20 cellular contexts compared by ENCODE assay signal in the genomic region with DNA sequence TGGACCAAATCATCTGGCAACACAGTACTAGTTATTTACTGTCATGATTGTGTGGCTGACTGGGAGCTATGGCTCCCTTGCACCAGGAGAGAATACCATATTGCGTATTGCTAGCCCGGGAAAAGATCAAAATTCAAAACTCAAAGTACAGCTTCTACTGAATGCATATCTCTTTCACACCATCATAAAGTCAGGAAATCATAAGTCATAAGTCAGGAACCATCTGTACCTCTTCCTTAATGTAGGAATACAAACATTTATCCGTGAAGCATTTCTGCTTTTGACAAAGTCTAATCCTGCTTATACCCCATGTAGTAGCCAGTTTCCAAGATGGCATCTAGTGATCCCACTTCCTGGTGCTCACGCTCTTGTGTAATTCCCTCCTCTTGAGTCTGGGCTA. TPM values are rescaled to one million over a fixed set of nuclear protein-coding genes. Genes with fewer than 3 reads are reported as not detected.
DNase-seq lines count a peak whose midpoint lies in the region; ATAC-seq, FAIRE-seq and TF ChIP-seq lines count a peak whose summit lies in the region.
"Had no signal": no experiment of that assay in that cellular context is flagged by ENCODE, and none has a peak within 500 bp of the region (broad histone marks: within the 10 kb centered on the region; RNA-seq: fewer than 3 reads in every experiment).

No MANE protein-coding gene starts in this region.

- H3K4me3 Mint-ChIP-seq in memory B cell, result no peak overlapping the region
- H3K4me3 Mint-ChIP-seq in CD14-positive monocyte, result no peak overlapping the region

- TF ChIP-seq POLR2A in GM12878 (IDR thresholded peaks at IDR 0.05; ENCODE audit: low read depth, low read length) (no peak), thyroid gland (IDR thresholded peaks at IDR 0.05) (no peak)

- SMC1A ChIA-PET in GM12878 (lab: Charles Lee; ENCODE audit: uncharacterized antibody, unreplicated experiment), result interaction anchor here (0.6 to 20.9 kb wide), 12 partner anchors 13 to 735 kb away, joined by 3 to 516 read pairs (median 7); no protein-coding TSS in a partner anchor

- H3K4me3 ChIP-seq in DND-41 (ENCODE audit: low read depth in 1 of 2, low read length in 2 of 2), result no peak overlapping the region
- no peak overlapping the region for H3K4me3 ChIP-seq in GM12878
- H3K4me3 ChIP-seq in thyroid gland (replicated peaks in 1 of 3), result no peak overlapping the region
- H3K4me3 ChIP-seq: HAP-1 had no signal

- CTCF ChIA-PET in GM12878 (lab: Yijun Ruan, JAX), result interaction anchor here (1.3 to 22.6 kb wide), 15 partner anchors 9 to 735 kb away, joined by 3 to 704 read pairs (median 13); no protein-coding TSS in a partner anchor

- no peak for TF ChIP-seq CTCF in DND-41 (IDR thresholded peaks at IDR 0.05; ENCODE audit: borderline replicate concordance, extremely low read depth, low read length, poor library complexity, severe bottlenecking)
- TF ChIP-seq CTCF in GM12878 (IDR thresholded peaks at IDR 0.05 in 2 of 3, conservative IDR thresholded peaks at IDR 0.05 in 1 of 3; ENCODE audit: control insufficient read depth in 2 of 3, extremely low read depth in 1 of 3, insufficient read depth in 1 of 3, low read depth in 3 of 3, low read length in 3 of 3), result no peak
- no peak for TF ChIP-seq CTCF in thyroid gland (IDR thresholded peaks at IDR 0.05)
- TF ChIP-seq CTCF in CD14-positive monocyte (IDR thresholded peaks at IDR 0.05), result no peak

- RAD21 ChIA-PET in GM12878 (lab: Charles Lee; ENCODE audit: unreplicated experiment), result interaction anchor here (1.0 to 18.3 kb wide), 6 partner anchors 16 to 348 kb away, joined by 3 to 340 read pairs (median 22); no protein-coding TSS in a partner anchor

- intact Hi-C loops in GM12878 (cut with micrococcal nuclease; ENCODE audit: unreplicated experiment), result no loop called here
- intact Hi-C loops in thyroid gland (cut with DNase I), result no loop called here
- intact Hi-C loops in CD14-positive monocyte (cut with micrococcal nuclease), result loop anchor here in 1 of 2 donors (10.0 kb wide), 2 partner anchors 59 to 461 kb away; a partner anchor contains a TSS

- H3K27me3 ChIP-seq in DND-41 (ENCODE audit: insufficient read depth, low read length, poor library complexity) (no peaks in the 10 kb centered on the region), GM12878 (replicated peaks in 1 of 2; ENCODE audit: control insufficient read depth in 2 of 2, insufficient read depth in 2 of 2, low read length in 1 of 2) (no peaks in the 10 kb centered on the region), thyroid gland (no peaks in the 10 kb centered on the region)

- BruUV-seq in GM12878 (replicated peaks; lab: Mats Ljungman, UMichigan), result no TSS peak

- no peak for TF ChIP-seq RAD21 in GM12878 (IDR thresholded peaks at IDR 0.05; ENCODE audit: insufficient read depth, low read depth, low read length)

- H3K79me2 ChIP-seq in DND-41 (ENCODE audit: insufficient read depth, low read length), result peaks cover 6% of the 10 kb centered on the region
- H3K79me2 ChIP-seq in GM12878 (ENCODE audit: control insufficient read depth, insufficient read depth, low read length), result peaks cover 29% of the 10 kb centered on the region

- ATAC-seq in DND-41 (ENCODE audit: insufficient read depth, low read depth) (no peak), GM12878 (no peak), memory B cell (ENCODE audit: low read depth) (no peak), HG02973 (IDR thresholded peaks at IDR 0.05; ENCODE audit: unreplicated experiment) (no peak)
- ATAC-seq: SK-N-SH treated with all-trans-retinoic acid at 6 μM for 48 hours had no signal

- H3K27ac Mint-ChIP-seq in memory B cell (peak overlapping the region; percentile 12), CD14-positive monocyte (no peak overlapping the region)
- H3K27ac Mint-ChIP-seq: IgD-negative memory B cell had no signal

- H3K27me3 Mint-ChIP-seq in memory B cell (no peaks in the 10 kb centered on the region), CD14-positive monocyte (ENCODE audit: low read depth in 3 of 3) (no peaks in the 10 kb centered on the region)
- H3K27me3 Mint-ChIP-seq: IgD-negative memory B cell had no signal

- no peak overlapping the region for H3K9ac ChIP-seq in DND-41 (ENCODE audit: low read depth, low read length)
- H3K9ac ChIP-seq in GM12878 (ENCODE audit: control insufficient read depth, insufficient read depth, low read length), result no peak overlapping the region

- H4K20me1 ChIP-seq in DND-41 (ENCODE audit: insufficient read depth, low read length) (no peaks in the 10 kb centered on the region), GM12878 (ENCODE audit: control insufficient read depth, insufficient read depth) (no peaks in the 10 kb centered on the region)

- H3K9me3 ChIP-seq in DND-41 (ENCODE audit: insufficient read depth, low read length, severe bottlenecking) (no peaks in the 10 kb centered on the region), GM12878 (replicated peaks; ENCODE audit: control insufficient read depth, insufficient read depth, low read length) (no peaks in the 10 kb centered on the region), thyroid gland (no peaks in the 10 kb centered on the region)
- H3K9me3 ChIP-seq: HAP-1 had no signal

- no peak overlapping the region for H3K27ac ChIP-seq in DND-41 (ENCODE audit: low read length)
- H3K27ac ChIP-seq in GM12878 (ENCODE audit: control insufficient read depth, insufficient read depth), result no peak overlapping the region
- peak overlapping the region in 2 of 3 donors; percentile 19 to 82 for H3K27ac ChIP-seq in thyroid gland
- H3K27ac ChIP-seq: HL-60 had no signal

- WGBS in GM12878 (ENCODE audit: insufficient coverage, insufficient replicate concordance, low lambda C conversion rate, missing lambda C conversion rate), result 100% methylated on average over 4 of the region's 4 CpGs
- WGBS in thyroid gland, 2 donors, result 88 to 90% methylated on average over 4 of the region's 4 CpGs

- H3K4me1 Mint-ChIP-seq in memory B cell (peaks cover 20% of the 10 kb centered on the region), CD14-positive monocyte (peaks cover 38% of the 10 kb centered on the region)

- no peaks in the 10 kb centered on the region for H3K36me3 Mint-ChIP-seq in memory B cell
- H3K36me3 Mint-ChIP-seq in CD14-positive monocyte, result peaks cover 1 to 5% of the 10 kb centered on the region in 2 donors

- DNase-seq in DND-41 (no peak), GM12878 (ENCODE audit: low read depth, low spot score) (no peak), memory B cell (ENCODE audit: low spot score in 2 of 2) (no peak), thyroid gland (no peak), NCI-H446 (lab: John Stamatoyannopoulos, UW) (no peak), CD14-positive monocyte (ENCODE audit: low spot score) (no peak)
- DNase-seq: Calu3, DMS53, NCI-H1930, NCI-H2171, NCI-H510A, NCI-H774, Right ventricle myocardium superior had no signal

- POLR2A ChIA-PET in GM12878 (lab: Charles Lee), result no interaction called here

- peaks cover 32% of the 10 kb centered on the region for H3K4me1 ChIP-seq in DND-41 (ENCODE audit: insufficient read depth, low read length)
- no peaks in the 10 kb centered on the region; the same call in 1 of the 2 replicates for H3K4me1 ChIP-seq in GM12878 (ENCODE audit: control insufficient read depth, insufficient read depth, low read length)
- H3K4me1 ChIP-seq in thyroid gland, result peaks cover 6 to 24% of the 10 kb centered on the region in 2 donors

- H2AFZ ChIP-seq in DND-41 (ENCODE audit: low read depth, low read length), result peak overlapping the region; percentile 37; the same call in 1 of the 2 replicates
- H2AFZ ChIP-seq in GM12878 (ENCODE audit: control insufficient read depth, low read depth, low read length), result peak overlapping the region; percentile 59

- no peaks in the 10 kb centered on the region for H3K9me3 Mint-ChIP-seq in memory B cell
- H3K9me3 Mint-ChIP-seq in CD14-positive monocyte, result no peaks in the 10 kb centered on the region
- H3K9me3 Mint-ChIP-seq: IgD-negative memory B cell had no signal

- H3K36me3 ChIP-seq in DND-41 (ENCODE audit: insufficient read depth, low read length), result no peaks in the 10 kb centered on the region; the same call in 1 of the 2 replicates
- no peaks in the 10 kb centered on the region for H3K36me3 ChIP-seq in GM12878 (ENCODE audit: control insufficient read depth in 2 of 2, insufficient read depth in 2 of 2, low read length in 1 of 2)
- H3K36me3 ChIP-seq in thyroid gland, result no peaks in the 10 kb centered on the region
- H3K36me3 ChIP-seq: HAP-1 had no signal

- TF ChIP-seq EP300 in GM12878 (IDR thresholded peaks at IDR 0.05; ENCODE audit: borderline replicate concordance in 1 of 2, control insufficient read depth in 1 of 2, low read depth in 2 of 2, low read length in 2 of 2), result no peak

- H3K4me2 ChIP-seq in DND-41 (ENCODE audit: insufficient read depth, low read length), result no peak overlapping the region
- no peak overlapping the region for H3K4me2 ChIP-seq in GM12878 (ENCODE audit: control insufficient read depth, insufficient read depth)

- in situ Hi-C loops in GM12878 (cut with MboI), result loop anchor here (5.0 kb wide), 1 partner anchor 733 kb away; no protein-coding TSS in a partner anchor

- no peak for FAIRE-seq in GM12878 (lab: Jason Lieb, UNC)
- FAIRE-seq: HTR-8/SVneo, RCC 7860 had no signal

RNA-seq across cellular contexts. Expression of a gene that starts 2.2 kb away (rescaled TPM):
- 131 and 139 TPM in 2 replicates for total RNA-seq in GM12878 (2013; cell fraction: nucleolus; rRNA removed)
- total RNA-seq in GM12878 (2014; rRNA removed) (13.3 and 16.7 TPM in 2 replicates), GM12878 (2014; rRNA removed; fragmentation: Illumina TruSeq; extraction: Trizol) (17.9 and 18.0 TPM in 2 replicates), GM12878 (2021) (65.2 and 67.1 TPM in 2 replicates), thyroid gland (100 to 1,000 TPM in 2 of 4 donors, 10 to 100 TPM in 2; 86.1 to 143 (median 103) TPM)
- 21.3 TPM for polyA plus RNA-seq in GM12878 (2011; ENCODE audit: low read depth)
- polyA plus RNA-seq in GM12878 (2011; rRNA removed) (21.5 and 34.9 TPM in 2 replicates), GM12878 (2014; fragmentation: Illumina TruSeq; extraction: Trizol) (34.5 and 38.4 TPM in 2 replicates), GM12878 (2014; fragmentation: Nextera tagmentation; extraction: Ambion mirVana) (1 to 10 TPM; 6.4 to 8.1 TPM), GM12878 (2014; rRNA removed) (21.8 and 29.4 TPM in 2 replicates), GM12878 (2016; fragmentation: Nextera tagmentation; extraction: Ambion mirVana) (10 to 100 TPM; 30.5 to 37.1 TPM), CD14-positive monocyte (10 to 100 TPM in 1 of 2 donors, 1 to 10 TPM in 1; 6.9 to 11.9 TPM)
- polyA plus RNA-seq in GM12878 (2011; cell fraction: cytosol; rRNA removed), result 25.6 and 30.7 TPM in 2 replicates
- polyA plus RNA-seq in GM12878 (2011; cell fraction: nucleus; rRNA removed), result 27.1 and 30.9 TPM in 2 replicates
- 26.7 and 29.0 TPM in 2 replicates for polyA plus RNA-seq in GM12878 (2012)
- polyA minus RNA-seq in GM12878 (2011; rRNA and poly(A)+ RNA removed), result 43.1 and 49.2 TPM in 2 replicates
- 20.9 and 21.9 TPM in 2 replicates for polyA minus RNA-seq in GM12878 (2011; cell fraction: cytosol; rRNA and poly(A)+ RNA removed)
- polyA minus RNA-seq in GM12878 (2011; cell fraction: nucleus; rRNA and poly(A)+ RNA removed), result 34.6 and 56.4 TPM in 2 replicates

Comparison
In these comparisons a context has a peak if more than half of its experiments do, and no peak if none do; other contexts are left out.
1. H3K27ac ChIP-seq: peak in thyroid gland (2 of 3); none in DND-41 (single experiment) and GM12878 (single experiment).